25 cellular contexts compared by ENCODE assay signal in the genomic region with DNA sequence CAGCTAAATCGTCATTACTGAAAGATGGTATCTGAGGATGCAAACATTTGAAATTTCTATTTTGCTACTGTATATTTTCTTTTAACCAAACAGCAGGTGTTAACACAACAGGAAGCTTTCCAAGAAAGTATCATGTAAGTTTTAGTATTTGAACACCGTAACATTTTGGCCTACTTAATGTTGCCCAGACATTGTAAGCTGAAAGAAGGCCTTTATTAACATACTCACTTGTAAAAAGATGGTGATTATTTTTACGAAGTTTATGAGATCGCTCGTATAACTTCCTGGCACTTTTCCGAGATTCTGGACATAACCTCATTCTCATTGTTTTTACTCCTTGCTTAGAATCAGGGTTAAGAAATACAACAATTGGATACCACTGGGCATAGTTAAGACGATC.
"Had no signal": no experiment of that assay in that cellular context is flagged by ENCODE, and none has a peak within 500 bp of the region (broad histone marks: within the 10 kb centered on the region; RNA-seq: fewer than 3 reads in every experiment).

No MANE protein-coding gene starts in this region.

- H3K27ac Mint-ChIP-seq: effector memory CD8-positive, alpha-beta T cell; memory B cell; naive thymus-derived CD4-positive, alpha-beta T cell had no signal

- H3K36me3 Mint-ChIP-seq: memory B cell had no signal

- H3K27me3 ChIP-seq: esophagus muscularis mucosa, foreskin keratinocyte, gastroesophageal sphincter, heart right ventricle, left lung had no signal

- FAIRE-seq: colon, endometrium, endothelial cell of umbilical vein, frontal cortex, islet of Langerhans, keratinocyte had no signal

- H3K4me1 ChIP-seq: esophagus muscularis mucosa, foreskin keratinocyte, gastroesophageal sphincter, left lung, lower lobe of right lung had no signal

- H3K4me3 Mint-ChIP-seq: effector memory CD8-positive, alpha-beta T cell; endodermal cell; memory B cell; naive thymus-derived CD4-positive, alpha-beta T cell had no signal

- DNase-seq: dermis blood vessel endothelial cell; effector CD8-positive, alpha-beta T cell; effector memory CD8-positive, alpha-beta T cell; endodermal cell; foreskin keratinocyte; head of caudate nucleus; heart right ventricle; hippocampal formation; left cardiac atrium; left lung; left ventricle myocardium superior; lower lobe of right lung; mesendoderm; midbrain; naive thymus-derived CD4-positive, alpha-beta T cell had no signal

- H3K4me1 Mint-ChIP-seq: memory B cell; naive thymus-derived CD4-positive, alpha-beta T cell had no signal

- H3K4me3 ChIP-seq: coronary artery, esophagus muscularis mucosa, gastroesophageal sphincter, heart right ventricle, left lung, lower lobe of right lung had no signal

- H3K27ac ChIP-seq: coronary artery, esophagus muscularis mucosa, foreskin keratinocyte, gastroesophageal sphincter, heart right ventricle, left lung, lower lobe of right lung had no signal

- H3K27me3 Mint-ChIP-seq: memory B cell had no signal
